ENCODE assay signal across 13 cellular contexts in genomic region chr15:75177360-75178071, GRCh38. TPM values are rescaled to one million over a fixed set of nuclear protein-coding genes. Genes with fewer than 3 reads are reported as not detected.
DNase-seq lines count a peak whose midpoint lies in the region; TF ChIP-seq lines count a peak whose summit lies in the region.
"Had no signal": no experiment of that assay in that cellular context is flagged by ENCODE, and none has a peak within 500 bp of the region (broad histone marks: within the 10 kb centered on the region; RNA-seq: fewer than 3 reads in every experiment).

No MANE protein-coding gene starts in this region.

- H3K36me3 Mint-ChIP-seq in activated naive CD4-positive, alpha-beta T cell treated with anti-CD3 and anti-CD28 coated beads, Interleukin-2, amount 50 U/mL, for 24 hours, result no peaks in the 10 kb centered on the region
- H3K36me3 Mint-ChIP-seq in nephron (ENCODE audit: low read depth), result no peaks in the 10 kb centered on the region

- H3K27ac ChIP-seq in coronary artery (peak overlapping the region; percentile 78 to 84), vagina (peak overlapping the region; percentile 86)

- H3K4me3 Mint-ChIP-seq in activated naive CD4-positive, alpha-beta T cell treated with anti-CD3 and anti-CD28 coated beads, Interleukin-2, amount 50 U/mL, for 24 hours, result peak overlapping the region; percentile 66
- H3K4me3 Mint-ChIP-seq in nephron, result peak overlapping the region; percentile 68 to 78 (median 72)

- peaks cover 60% of the 10 kb centered on the region for H3K4me1 ChIP-seq in vagina

- intact Hi-C loops in vagina (cut with DNase I), result no loop called here

- peaks cover 5% of the 10 kb centered on the region for H3K4me1 Mint-ChIP-seq in activated naive CD4-positive, alpha-beta T cell treated with anti-CD3 and anti-CD28 coated beads, Interleukin-2, amount 50 U/mL, for 24 hours
- H3K4me1 Mint-ChIP-seq in nephron, result peaks cover 55% of the 10 kb centered on the region

- peaks cover 14% of the 10 kb centered on the region for H3K27me3 Mint-ChIP-seq in activated naive CD4-positive, alpha-beta T cell treated with anti-CD3 and anti-CD28 coated beads, Interleukin-2, amount 50 U/mL, for 24 hours
- H3K27me3 Mint-ChIP-seq in nephron (ENCODE audit: low read depth), result peaks cover 23% of the 10 kb centered on the region

- no peak overlapping the region for H3K27ac Mint-ChIP-seq in activated naive CD4-positive, alpha-beta T cell treated with anti-CD3 and anti-CD28 coated beads, Interleukin-2, amount 50 U/mL, for 24 hours
- H3K27ac Mint-ChIP-seq in nephron, result peak overlapping the region in 1 of 3 experiments; percentile 27
- H3K27ac Mint-ChIP-seq: stimulated activated naive CD8-positive, alpha-beta T cell treated with anti-CD3 and anti-CD28 coated beads, Interleukin-15, Interleukin-2, amounts not matched to agents 100 ng/mL and 50 ng/mL, for 24 hours had no signal

- H3K27me3 ChIP-seq in vagina, result no peaks in the 10 kb centered on the region

- no peaks in the 10 kb centered on the region for H3K36me3 ChIP-seq in vagina

- DNase-seq in activated naive CD4-positive, alpha-beta T cell treated with Interleukin-2 at 50 U/mL for 16 hours, result no peak
- no peak for DNase-seq in coronary artery (ENCODE audit: low spot score)
- DNase-seq in vagina (ENCODE audit: extremely low spot score in 2 of 2), result no peak
- no peak for DNase-seq in NCI-H1092 (lab: John Stamatoyannopoulos, UW)
- DNase-seq in DMS153 (lab: John Stamatoyannopoulos, UW), result no peak
- DNase-seq in NCI-H187 (lab: John Stamatoyannopoulos, UW), result no peak
- DNase-seq: ACHN, islet precursor cell, NCI-H2081, T-helper 1 cell had no signal

- no peak for TF ChIP-seq POLR2A in vagina (IDR thresholded peaks at IDR 0.05)

- no peaks in the 10 kb centered on the region for H3K9me3 ChIP-seq in vagina

- TF ChIP-seq CTCF in coronary artery (IDR thresholded peaks at IDR 0.05) (no peak), nephron (IDR thresholded peaks at IDR 0.05; ENCODE audit: unreplicated experiment in 3 of 3) (no peak), vagina (IDR thresholded peaks at IDR 0.05) (no peak)

- H3K9me3 Mint-ChIP-seq in activated naive CD4-positive, alpha-beta T cell treated with anti-CD3 and anti-CD28 coated beads, Interleukin-2, amount 50 U/mL, for 24 hours, result no peaks in the 10 kb centered on the region
- no peaks in the 10 kb centered on the region for H3K9me3 Mint-ChIP-seq in nephron
- H3K9me3 Mint-ChIP-seq: stimulated activated naive CD8-positive, alpha-beta T cell treated with anti-CD3 and anti-CD28 coated beads, Interleukin-15, Interleukin-2, amounts not matched to agents 100 ng/mL and 50 ng/mL, for 24 hours had no signal

- H3K4me3 ChIP-seq in coronary artery, result no peak overlapping the region
- H3K4me3 ChIP-seq in vagina, result no peak overlapping the region

RNA-seq across cellular contexts. Expression of gene C15orf39, which starts 24.2 kb away (rescaled TPM):
- total RNA-seq in vagina, result 20.9 TPM
